ENCODE assay signal across 25 cellular contexts in genomic region chr4:44351069-44351468, GRCh38.
DNase-seq lines count a peak whose midpoint lies in the region; ATAC-seq, FAIRE-seq and TF ChIP-seq lines count a peak whose summit lies in the region.
"Had no signal": no experiment of that assay in that cellular context is flagged by ENCODE, and none has a peak within 500 bp of the region (broad histone marks: within the 10 kb centered on the region; RNA-seq: fewer than 3 reads in every experiment).

No MANE protein-coding gene starts in this region.

- intact Hi-C loops in HepG2 (cut with micrococcal nuclease; ENCODE audit: unreplicated experiment) (no loop called here), posterior cingulate gyrus (cut with DNase I) (no loop called here)

- in situ Hi-C loops in HepG2 (cut with HindIII; ENCODE audit: extremely low pct_ligation_motif_present, low pct_unique_long_range_greater_than_20kb): no loop called here

- no peak overlapping the region for H3K4me2 ChIP-seq in HepG2 (ENCODE audit: low read depth, low read length)
- H3K4me2 ChIP-seq: BLaER1 treated with 17β-estradiol and CSF1 and Interleukin-3, amounts not matched to agents 10 nM and 100 nM had no signal

- no peak for ATAC-seq in HepG2
- ATAC-seq in HG03565 (IDR thresholded peaks at IDR 0.05; ENCODE audit: unreplicated experiment): no peak
- ATAC-seq in GM18858 (IDR thresholded peaks at IDR 0.05; ENCODE audit: unreplicated experiment): no peak
- ATAC-seq: HCT116 had no signal

- DNase-seq in HepG2 (ENCODE audit: low spot score) (no peak), RKO (ENCODE audit: low spot score) (peak; percentile 7), epithelial cell of esophagus (ENCODE audit: low read depth) (peak; percentile 37), posterior cingulate gyrus (no peak)
- DNase-seq: CD4-positive, alpha-beta T cell; COR-L47; DMS53; GOT3; Karpas-422; NCI-H1105; NCI-H1436 treated with DMSO at 0.1 percent for 48 hours; NCI-H1930; NCI-H2107; NCI-H446; NCI-H524 treated with DMSO at 0.1 percent for 48 hours; NCI-H774; RPMI8226; SHP77; SW 1271 had no signal

- no peaks in the 10 kb centered on the region for H3K9me3 ChIP-seq in liver (ENCODE audit: control insufficient read depth in 4 of 4, low read length in 3 of 4)
- no peaks in the 10 kb centered on the region for H3K9me3 ChIP-seq in HepG2 (ENCODE audit: low read length)
- H3K9me3 ChIP-seq: BLaER1 treated with 17β-estradiol and CSF1 and Interleukin-3, amounts not matched to agents 10 nM and 100 nM had no signal

- no peak overlapping the region for H3K27ac ChIP-seq in liver (ENCODE audit: low read depth in 1 of 2, low read length in 2 of 2)
- no peak overlapping the region for H3K27ac ChIP-seq in HepG2 (ENCODE audit: extremely low read length, insufficient read depth, low read length)
- H3K27ac ChIP-seq: BLaER1 treated with 17β-estradiol and CSF1 and Interleukin-3, amounts not matched to agents 10 nM and 100 nM; HL-60 had no signal

- no peak overlapping the region for H2AFZ ChIP-seq in HepG2 (ENCODE audit: low read length)

- TF ChIP-seq POLR2A in HepG2 (IDR thresholded peaks at IDR 0.05; ENCODE audit: insufficient read depth in 1 of 2, low read depth in 2 of 2, low read length in 2 of 2): no peak

- CTCF ChIA-PET in HepG2 (lab: Yijun Ruan, JAX; ENCODE audit: low intra/inter-chr PET ratio, low total read pairs): no interaction called here

- POLR2A ChIA-PET in HepG2 (lab: Yijun Ruan, JAX): no interaction called here

- FAIRE-seq in HepG2 (lab: Jason Lieb, UNC): no peak

- TF ChIP-seq CTCF in liver (IDR thresholded peaks at IDR 0.05; ENCODE audit: low read depth, low read length, missing input control): no peak
- TF ChIP-seq CTCF in HepG2 (CRISPR knock-in tag; IDR thresholded peaks at IDR 0.05): no peak
- no peak for TF ChIP-seq CTCF in epithelial cell of esophagus (IDR thresholded peaks at IDR 0.05; ENCODE audit: insufficient read depth, low read depth, low read length, missing control alignments)

- WGBS in liver: 59% methylated on average over 3 of the region's 3 CpGs
- 1% methylated on average over 3 of the region's 3 CpGs for WGBS in HepG2 (ENCODE audit: low lambda C conversion rate)

- H3K4me3 ChIP-seq in liver (ENCODE audit: low read depth in 1 of 3, low read length in 3 of 3): no peak overlapping the region
- H3K4me3 ChIP-seq in HepG2 (replicated peaks in 1 of 3; ENCODE audit: insufficient read depth in 1 of 3, low read depth in 2 of 3, low read length in 3 of 3): no peak overlapping the region
- no peak overlapping the region for H3K4me3 ChIP-seq in epithelial cell of esophagus (ENCODE audit: low read length)
- H3K4me3 ChIP-seq: BLaER1 treated with 17β-estradiol and CSF1 and Interleukin-3, amounts not matched to agents 10 nM and 100 nM had no signal

- H3K27me3 ChIP-seq in liver (ENCODE audit: control insufficient read depth in 4 of 4, insufficient read depth in 4 of 4, low read length in 3 of 4) (no peaks in the 10 kb centered on the region), HepG2 (ENCODE audit: control insufficient read depth in 1 of 2, insufficient read depth in 2 of 2, low read length in 2 of 2) (no peaks in the 10 kb centered on the region)
- H3K27me3 ChIP-seq: BLaER1 treated with 17β-estradiol and CSF1 and Interleukin-3, amounts not matched to agents 10 nM and 100 nM had no signal

- no peaks in the 10 kb centered on the region for H3K4me1 ChIP-seq in liver (ENCODE audit: control insufficient read depth in 4 of 4, insufficient read depth in 4 of 4, low read length in 3 of 4)
- H3K4me1 ChIP-seq in HepG2 (ENCODE audit: insufficient read depth, low read length): no peaks in the 10 kb centered on the region
- H3K4me1 ChIP-seq: BLaER1 treated with 17β-estradiol and CSF1 and Interleukin-3, amounts not matched to agents 10 nM and 100 nM had no signal

- no peaks in the 10 kb centered on the region for H4K20me1 ChIP-seq in HepG2 (ENCODE audit: insufficient read depth, low read length)
- H4K20me1 ChIP-seq: BLaER1 treated with 17β-estradiol and CSF1 and Interleukin-3, amounts not matched to agents 10 nM and 100 nM had no signal

- no peaks in the 10 kb centered on the region for H3K79me2 ChIP-seq in HepG2 (ENCODE audit: insufficient read depth, low read length)

- H3K36me3 ChIP-seq in liver (ENCODE audit: control insufficient read depth in 4 of 4, insufficient read depth in 3 of 4, low read depth in 1 of 4, low read length in 3 of 4) (no peaks in the 10 kb centered on the region), HepG2 (replicated peaks in 1 of 2; ENCODE audit: control insufficient read depth in 1 of 2, insufficient read depth in 2 of 2, low read length in 2 of 2) (no peaks in the 10 kb centered on the region)
- H3K36me3 ChIP-seq: BLaER1 treated with 17β-estradiol and CSF1 and Interleukin-3, amounts not matched to agents 10 nM and 100 nM had no signal

- no TSS peak for BruUV-seq in HepG2 (replicated peaks; lab: Mats Ljungman, UMichigan)

- TF ChIP-seq RAD21 in liver (IDR thresholded peaks at IDR 0.05) (no peak), HepG2 (CRISPR knock-in tag; IDR thresholded peaks at IDR 0.05) (no peak)

- H3K9ac ChIP-seq in liver (ENCODE audit: low read depth in 1 of 2, low read length in 2 of 2) (no peak overlapping the region), HepG2 (ENCODE audit: insufficient read depth, low read depth, low read length) (no peak overlapping the region)
- H3K9ac ChIP-seq: BLaER1 treated with 17β-estradiol and CSF1 and Interleukin-3, amounts not matched to agents 10 nM and 100 nM had no signal

- TF ChIP-seq EP300 in HepG2 (IDR thresholded peaks at IDR 0.05; ENCODE audit: low read depth in 2 of 2, low read length in 2 of 2): no peak
- no peak for TF ChIP-seq EP300 in HepG2 (CRISPR knock-in tag; IDR thresholded peaks at IDR 0.05; ENCODE audit: borderline replicate concordance)

TF ChIP-seq in liver, 16 proteins besides CTCF, POLR2A, EP300 and RAD21 (continues in another document):
- no peak for TF ChIP-seq SP1 (IDR thresholded peaks at IDR 0.05)
- no peak for TF ChIP-seq RXRA (IDR thresholded peaks at IDR 0.05)
- TF ChIP-seq REST (IDR thresholded peaks at IDR 0.05): peak; percentile 67

TF ChIP-seq in HepG2, 621 proteins besides CTCF, POLR2A, EP300 and RAD21:
- no peak for TF ChIP-seq ZNF235 (CRISPR knock-in tag; IDR thresholded peaks at IDR 0.05; ENCODE audit: borderline replicate concordance)
- no peak for TF ChIP-seq HDAC1 (CRISPR knock-in tag; IDR thresholded peaks at IDR 0.05)
- peak in 1 of 2 experiments; percentile 81; a peak in 3 of 4 replicates for TF ChIP-seq REST (IDR thresholded peaks at IDR 0.05; ENCODE audit: borderline replicate concordance in 1 of 2, low read depth in 1 of 2, low read length in 2 of 2)

Comparison
In these comparisons a context has a peak if more than half of its experiments do, and no peak if none do; other contexts are left out.
1. DNase-seq: peak in RKO (single experiment) and epithelial cell of esophagus (single experiment); none in HepG2 (single experiment) and posterior cingulate gyrus (0 of 10).